8 cellular contexts compared by ENCODE assay signal in genomic region chr1:18217398-18218043, GRCh38.
DNase-seq lines count a peak whose midpoint lies in the region; ATAC-seq, FAIRE-seq and TF ChIP-seq lines count a peak whose summit lies in the region.

No MANE protein-coding gene starts in this region.

- no peaks in the 10 kb centered on the region for H4K20me1 ChIP-seq in GM12878 (ENCODE audit: control insufficient read depth, insufficient read depth)

- H3K79me2 ChIP-seq in GM12878 (ENCODE audit: control insufficient read depth, insufficient read depth, low read length) = no peaks in the 10 kb centered on the region

- no peak overlapping the region for H3K27ac Mint-ChIP-seq in activated CD4-positive, alpha-beta T cell treated with anti-CD3 and anti-CD28 coated beads, Interleukin-2, amount 10 ng/mL, durations not matched to agents 24 days and 14 days
- H3K27ac Mint-ChIP-seq in progenitor cell of endocrine pancreas = no peak overlapping the region

- BruUV-seq in GM12878 (replicated peaks; lab: Mats Ljungman, UMichigan) = no TSS peak

- H3K36me3 ChIP-seq in GM12878 (ENCODE audit: control insufficient read depth in 2 of 2, insufficient read depth in 2 of 2, low read length in 1 of 2) = no peaks in the 10 kb centered on the region

- intact Hi-C loops in activated CD4-positive, alpha-beta T cell treated with anti-CD3 and anti-CD28 coated beads, Interleukin-2, amount 10 ng/mL, durations not matched to agents 24 days and 14 days (cut with micrococcal nuclease) = no loop called here
- intact Hi-C loops in GM12878 (cut with micrococcal nuclease; ENCODE audit: unreplicated experiment) = loop anchor here (5.0 kb wide), 2 partner anchors 85 to 295 kb away; no protein-coding TSS in a partner anchor

- H3K36me3 Mint-ChIP-seq in activated CD4-positive, alpha-beta T cell treated with anti-CD3 and anti-CD28 coated beads, Interleukin-2, amount 10 ng/mL, durations not matched to agents 24 days and 14 days (ENCODE audit: low read depth) = no peaks in the 10 kb centered on the region
- H3K36me3 Mint-ChIP-seq in progenitor cell of endocrine pancreas (ENCODE audit: insufficient read depth) = no peaks in the 10 kb centered on the region

- no peak overlapping the region for H3K4me3 Mint-ChIP-seq in activated CD4-positive, alpha-beta T cell treated with anti-CD3 and anti-CD28 coated beads, Interleukin-2, amount 10 ng/mL, durations not matched to agents 24 days and 14 days
- H3K4me3 Mint-ChIP-seq in progenitor cell of endocrine pancreas (ENCODE audit: low read depth) = no peak overlapping the region

- H3K4me1 Mint-ChIP-seq in activated CD4-positive, alpha-beta T cell treated with anti-CD3 and anti-CD28 coated beads, Interleukin-2, amount 10 ng/mL, durations not matched to agents 24 days and 14 days = no peaks in the 10 kb centered on the region
- no peaks in the 10 kb centered on the region for H3K4me1 Mint-ChIP-seq in progenitor cell of endocrine pancreas (ENCODE audit: low read depth)

- no peak overlapping the region for H3K4me3 ChIP-seq in Jurkat, Clone E6-1 (ENCODE audit: low read length)
- H3K4me3 ChIP-seq in GM12878 = no peak overlapping the region

- FAIRE-seq in GM12878 (lab: Jason Lieb, UNC) = peak; percentile 49

- H3K4me1 ChIP-seq in GM12878 (ENCODE audit: control insufficient read depth, insufficient read depth, low read length) = no peaks in the 10 kb centered on the region

- no peak for TF ChIP-seq EP300 in GM12878 (IDR thresholded peaks at IDR 0.05; ENCODE audit: borderline replicate concordance in 1 of 2, control insufficient read depth in 1 of 2, low read depth in 2 of 2, low read length in 2 of 2)

- in situ Hi-C loops in GM12878 (cut with MboI) = no loop called here

- H2AFZ ChIP-seq in GM12878 (ENCODE audit: control insufficient read depth, low read depth, low read length) = no peak overlapping the region

- no peaks in the 10 kb centered on the region for H3K27me3 Mint-ChIP-seq in activated CD4-positive, alpha-beta T cell treated with anti-CD3 and anti-CD28 coated beads, Interleukin-2, amount 10 ng/mL, durations not matched to agents 24 days and 14 days
- H3K27me3 Mint-ChIP-seq in progenitor cell of endocrine pancreas = peaks cover 40% of the 10 kb centered on the region

- H3K9ac ChIP-seq in GM12878 (ENCODE audit: control insufficient read depth, insufficient read depth, low read length) = no peak overlapping the region

- CTCF ChIA-PET in GM12878 (lab: Yijun Ruan, JAX) (interaction anchor here (0.9 to 1.5 kb wide), 2 partner anchors 18 to 85 kb away, joined by 3 to 4 read pairs; no protein-coding TSS in a partner anchor), RWPE1 (lab: Yijun Ruan, JAX) (interaction anchor here (0.5 kb wide), 2 partner anchors 19 to 358 kb away, joined by 3 read pairs; no protein-coding TSS in a partner anchor)

- no peak overlapping the region for H3K27ac ChIP-seq in GM12878 (ENCODE audit: control insufficient read depth, insufficient read depth)
- no peak overlapping the region for H3K27ac ChIP-seq in RWPE1

- peak; percentile 64 for DNase-seq in activated CD4-positive, alpha-beta T cell treated with anti-CD3 and anti-CD28 coated beads, Interleukin-2, amount 10 ng/mL, durations not matched to agents 24 days and 14 days
- DNase-seq in activated CD4-positive, alpha-beta T cell treated with anti-CD3 and anti-CD28 coated beads, Interleukin-2, amount 50 U/mL, for 4 hours = no peak
- peak; percentile 73 for DNase-seq in Jurkat, Clone E6-1 (ENCODE audit: low read depth, low spot score)
- no peak for DNase-seq in GM12878 (ENCODE audit: low read depth, low spot score)
- DNase-seq in progenitor cell of endocrine pancreas (ENCODE audit: low spot score, unreplicated experiment) = no peak
- no peak for DNase-seq in RWPE1 (ENCODE audit: low spot score)

- no peaks in the 10 kb centered on the region; a peak in 1 of 4 replicates for H3K27me3 ChIP-seq in GM12878 (replicated peaks in 1 of 2; ENCODE audit: control insufficient read depth in 2 of 2, insufficient read depth in 2 of 2, low read length in 1 of 2)

- peak; percentile 44 to 55 (median 48) for TF ChIP-seq CTCF in GM12878 (IDR thresholded peaks at IDR 0.05 in 2 of 3, conservative IDR thresholded peaks at IDR 0.05 in 1 of 3; ENCODE audit: control insufficient read depth in 2 of 3, extremely low read depth in 1 of 3, insufficient read depth in 1 of 3, low read depth in 3 of 3, low read length in 3 of 3)
- TF ChIP-seq CTCF in progenitor cell of endocrine pancreas (IDR thresholded peaks at IDR 0.05; ENCODE audit: unreplicated experiment) = peak; percentile 57
- TF ChIP-seq CTCF in RWPE1 (conservative IDR thresholded peaks at IDR 0.05; ENCODE audit: low read depth) = no peak

- no peak overlapping the region for H3K4me2 ChIP-seq in GM12878 (ENCODE audit: control insufficient read depth, insufficient read depth)

- WGBS in GM12878 (ENCODE audit: insufficient coverage, insufficient replicate concordance, low lambda C conversion rate, missing lambda C conversion rate) = 2% methylated on average over 4 of the region's 4 CpGs

- H3K9me3 ChIP-seq in GM12878 (replicated peaks; ENCODE audit: control insufficient read depth, insufficient read depth, low read length) = no peaks in the 10 kb centered on the region

- TF ChIP-seq POLR2A in GM12878 (IDR thresholded peaks at IDR 0.05; ENCODE audit: low read depth, low read length) = no peak

- H3K9me3 Mint-ChIP-seq in activated CD4-positive, alpha-beta T cell treated with anti-CD3 and anti-CD28 coated beads, Interleukin-2, amount 10 ng/mL, durations not matched to agents 24 days and 14 days = no peaks in the 10 kb centered on the region
- H3K9me3 Mint-ChIP-seq in progenitor cell of endocrine pancreas (ENCODE audit: low read depth) = peaks cover 5% of the 10 kb centered on the region

- ATAC-seq in GM12878 (peak; percentile 67), HG02759 (IDR thresholded peaks at IDR 0.05; ENCODE audit: unreplicated experiment) (no peak), GM18867 (IDR thresholded peaks at IDR 0.05; ENCODE audit: unreplicated experiment) (no peak)

- SMC1A ChIA-PET in GM12878 (lab: Charles Lee; ENCODE audit: uncharacterized antibody, unreplicated experiment) = no interaction called here

- POLR2A ChIA-PET in GM12878 (lab: Charles Lee) (no interaction called here), RWPE1 (lab: Yijun Ruan, JAX; ENCODE audit: low non-redundant PET) (no interaction called here)

- RAD21 ChIA-PET in GM12878 (lab: Charles Lee; ENCODE audit: unreplicated experiment) = interaction anchor here (0.5 kb wide), 1 partner anchor 723 kb away, joined by 3 read pairs; no protein-coding TSS in a partner anchor

- peak; percentile 41; the same call in 1 of the 2 replicates for TF ChIP-seq RAD21 in GM12878 (IDR thresholded peaks at IDR 0.05; ENCODE audit: insufficient read depth, low read depth, low read length)

TF ChIP-seq in GM12878, 131 proteins besides CTCF, POLR2A, EP300 and RAD21:
- TF ChIP-seq ETV6 (conservative IDR thresholded peaks at IDR 0.05 in 1 of 2, IDR thresholded peaks at IDR 0.05 in 1 of 2; ENCODE audit: borderline replicate concordance in 1 of 2, low read depth in 1 of 2) = no peak
- no peak for TF ChIP-seq EGR1 (IDR thresholded peaks at IDR 0.05; ENCODE audit: borderline replicate concordance in 1 of 2, low read depth in 2 of 2, low read length in 2 of 2)
- TF ChIP-seq YY1 (IDR thresholded peaks at IDR 0.05; ENCODE audit: low read depth, low read length) = peak; percentile 78
- TF ChIP-seq SMC3 (IDR thresholded peaks at IDR 0.05; ENCODE audit: borderline replicate concordance, low read length) = peak; percentile 47; the same call in 1 of the 2 replicates
- TF ChIP-seq BMI1 (IDR thresholded peaks at IDR 0.05; ENCODE audit: borderline replicate concordance) = no peak
- TF ChIP-seq CBX3 (IDR thresholded peaks at IDR 0.05; ENCODE audit: borderline replicate concordance, low read depth) = no peak
- no peak for TF ChIP-seq SMAD1 (IDR thresholded peaks at IDR 0.05; ENCODE audit: low read depth, partially characterized antibody)

Comparison
In these comparisons a context has a peak if more than half of its experiments do, and no peak if none do; other contexts are left out.
1. DNase-seq: peak in activated CD4-positive, alpha-beta T cell treated with anti-CD3 and anti-CD28 coated beads, Interleukin-2, amount 10 ng/mL, durations not matched to agents 24 days and 14 days (single experiment) and Jurkat, Clone E6-1 (single experiment); none in activated CD4-positive, alpha-beta T cell treated with anti-CD3 and anti-CD28 coated beads, Interleukin-2, amount 50 U/mL, for 4 hours (0 of 2), GM12878 (single experiment), progenitor cell of endocrine pancreas (single experiment) and RWPE1 (single experiment).